Comparison of ENCODE assay signal across 17 cellular contexts in genomic region chr17:46080118-46081017, GRCh38.
A peak's percentile ranks its signal among the peaks of the same experiment; 100 is the strongest.
DNase-seq lines count a peak whose midpoint lies in the region; ATAC-seq and TF ChIP-seq lines count a peak whose summit lies in the region.
"Had no signal": no experiment of that assay in that cellular context is flagged by ENCODE, and none has a peak within 500 bp of the region (broad histone marks: within the 10 kb centered on the region; RNA-seq: fewer than 3 reads in every experiment).

No MANE protein-coding gene starts in this region.

- no peak overlapping the region for H4K91ac ChIP-seq in IMR-90 (ENCODE audit: insufficient read depth, low read depth, low read length)

- TF ChIP-seq RAD21 in IMR-90 (IDR thresholded peaks at IDR 0.05; ENCODE audit: low read length), result no peak

- no peak overlapping the region for H2AFZ ChIP-seq in IMR-90 (replicated peaks; ENCODE audit: low read length, poor library complexity)

- no peak for TF ChIP-seq POLR2A in IMR-90 (IDR thresholded peaks at IDR 0.05; ENCODE audit: low read depth, low read length)

- H3K4me3 ChIP-seq in IMR-90 (ENCODE audit: insufficient read depth, low read depth, low read length), result no peak overlapping the region
- H3K4me3 ChIP-seq: BLaER1 treated with 17β-estradiol and CSF1 and Interleukin-3, amounts not matched to agents 10 nM and 100 nM; GM12878 had no signal

- no peak overlapping the region for H3K4ac ChIP-seq in IMR-90 (ENCODE audit: low read depth, low read length)

- H3K23ac ChIP-seq in IMR-90 (ENCODE audit: low read depth, low read length), result no peak overlapping the region

- H3K27me3 Mint-ChIP-seq in activated T-cell treated with anti-CD3 and anti-CD28 coated beads, Interleukin-2, amount 50 U/mL, for 24 hours, result no peaks in the 10 kb centered on the region
- no peaks in the 10 kb centered on the region for H3K27me3 Mint-ChIP-seq in activated T-cell treated with anti-CD3 and anti-CD28 coated beads, Interleukin-2, amount 50 U/mL, for 72 hours (ENCODE audit: low read depth)
- no peaks in the 10 kb centered on the region for H3K27me3 Mint-ChIP-seq in central memory CD8-positive, alpha-beta T cell
- H3K27me3 Mint-ChIP-seq in stimulated activated memory B cell treated with anti-CD40 and anti-IgM and Interleukin-4, amounts not matched to agents 10 μg/mL and 1 μg/mL and 100 μg/mL, for 72 hours, result no peaks in the 10 kb centered on the region
- H3K27me3 Mint-ChIP-seq: CD4-positive, CD25-positive, alpha-beta regulatory T cell had no signal

- H2AK5ac ChIP-seq in IMR-90 (ENCODE audit: low read depth, low read length), result no peak overlapping the region

- no CpG with 5 or more reads among the region's 6 CpGs for WGBS in IMR-90 (ENCODE audit: extremely low coverage in 2 of 2, insufficient read length in 1 of 2), 2 experiments

- in situ Hi-C loops in IMR-90 (cut with MboI; ENCODE audit: low sequenced_read_pairs), result no loop called here

- H3K14ac ChIP-seq in IMR-90 (replicated peaks; ENCODE audit: low read depth, low read length), result no peak overlapping the region

- no peak overlapping the region for H2AK9ac ChIP-seq in IMR-90 (replicated peaks; ENCODE audit: low read depth, low read length, poor library complexity)

- peaks cover 39% of the 10 kb centered on the region for H4K20me1 ChIP-seq in IMR-90 (ENCODE audit: insufficient read depth, low read length)

- H3K9me3 Mint-ChIP-seq in activated T-cell treated with anti-CD3 and anti-CD28 coated beads, Interleukin-2, amount 50 U/mL, for 24 hours, result no peaks in the 10 kb centered on the region
- H3K9me3 Mint-ChIP-seq in activated T-cell treated with anti-CD3 and anti-CD28 coated beads, Interleukin-2, amount 50 U/mL, for 72 hours, result no peaks in the 10 kb centered on the region
- no peaks in the 10 kb centered on the region for H3K9me3 Mint-ChIP-seq in central memory CD8-positive, alpha-beta T cell
- H3K9me3 Mint-ChIP-seq in stimulated activated memory B cell treated with anti-CD40 and anti-IgM and Interleukin-4, amounts not matched to agents 10 μg/mL and 1 μg/mL and 100 μg/mL, for 72 hours, result no peaks in the 10 kb centered on the region
- H3K9me3 Mint-ChIP-seq: CD4-positive, CD25-positive, alpha-beta regulatory T cell; HFFc6 had no signal

- no peak overlapping the region for H4K8ac ChIP-seq in IMR-90 (ENCODE audit: low read depth in 2 of 2, low read length in 2 of 2)

- no peak overlapping the region for H3K56ac ChIP-seq in IMR-90 (ENCODE audit: extremely low read depth, insufficient read depth, low read length)

- CTCF ChIA-PET in IMR-90 (lab: Yijun Ruan, JAX), result interaction anchor here (0.8 kb wide), 1 partner anchor 11 kb away, joined by 8 read pairs; no protein-coding TSS in a partner anchor

- no peak overlapping the region for H2BK15ac ChIP-seq in IMR-90 (ENCODE audit: low read depth, low read length)

- ATAC-seq in activated T-cell treated with anti-CD3 and anti-CD28 coated beads, Interleukin-2, amount 50 U/mL, for 72 hours (replicated peaks in 1 of 2), result no peak
- ATAC-seq in IMR-90 (ENCODE audit: low read depth), result no peak
- no peak for ATAC-seq in central memory CD8-positive, alpha-beta T cell (replicated peaks; ENCODE audit: extremely low read depth, poor library complexity, severe bottlenecking)
- ATAC-seq in stimulated activated memory B cell treated with anti-CD40 and anti-IgM and Interleukin-4, amounts not matched to agents 10 μg/mL and 1 μg/mL and 100 μg/mL, for 72 hours, result no peak
- ATAC-seq in GM19397 (IDR thresholded peaks at IDR 0.05; ENCODE audit: unreplicated experiment), result no peak
- no peak for ATAC-seq in GM19023 (IDR thresholded peaks at IDR 0.05; ENCODE audit: unreplicated experiment)
- ATAC-seq: GM12878 had no signal

- no peak overlapping the region for H3K18ac ChIP-seq in IMR-90 (ENCODE audit: low read depth, low read length)

- dilution Hi-C loops in IMR-90 (cut with HindIII; ENCODE audit: low sequenced_read_pairs, unreplicated experiment), result no loop called here

- no peak for DNase-seq in activated T-cell treated with anti-CD3 and anti-CD28 coated beads, Interleukin-2, amount 50 U/mL, for 24 hours
- DNase-seq in activated T-cell treated with anti-CD3 and anti-CD28 coated beads, Interleukin-2, amount 50 U/mL, for 72 hours, result no peak
- DNase-seq in IMR-90, result no peak
- DNase-seq in central memory CD8-positive, alpha-beta T cell (ENCODE audit: low spot score in 2 of 2), result no peak
- no peak for DNase-seq in activated CD4-positive, alpha-beta T cell treated with anti-CD3 and anti-CD28 coated beads for 48 hours
- DNase-seq: Calu3; CD4-positive, CD25-positive, alpha-beta regulatory T cell; DMS79; GOT3; H9; HFFc6 had no signal

- H3K9me1 ChIP-seq in IMR-90 (ENCODE audit: insufficient read depth, low read length), result peaks cover 3% of the 10 kb centered on the region

- no peaks in the 10 kb centered on the region for H3K27me3 ChIP-seq in IMR-90 (ENCODE audit: control insufficient read depth, insufficient read depth, low read length)
- H3K27me3 ChIP-seq: BLaER1 treated with 17β-estradiol and CSF1 and Interleukin-3, amounts not matched to agents 10 nM and 100 nM had no signal

- intact Hi-C loops in IMR-90 (cut with micrococcal nuclease), result loop anchor here (5.0 kb wide), 1 partner anchor 47 kb away; no protein-coding TSS in a partner anchor

- no peak overlapping the region for H2BK20ac ChIP-seq in IMR-90 (ENCODE audit: low read depth, low read length)

- no peak overlapping the region for H3K9ac ChIP-seq in IMR-90 (ENCODE audit: low read depth, low read length)
- H3K9ac ChIP-seq: BLaER1 treated with 17β-estradiol and CSF1 and Interleukin-3, amounts not matched to agents 10 nM and 100 nM had no signal

- H3K27ac Mint-ChIP-seq in activated T-cell treated with anti-CD3 and anti-CD28 coated beads, Interleukin-2, amount 50 U/mL, for 24 hours, result peak overlapping the region; percentile 50
- H3K27ac Mint-ChIP-seq in activated T-cell treated with anti-CD3 and anti-CD28 coated beads, Interleukin-2, amount 50 U/mL, for 72 hours, result no peak overlapping the region
- H3K27ac Mint-ChIP-seq in central memory CD8-positive, alpha-beta T cell (ENCODE audit: low read depth), result peak overlapping the region; percentile 44
- H3K27ac Mint-ChIP-seq in stimulated activated memory B cell treated with anti-CD40 and anti-IgM and Interleukin-4, amounts not matched to agents 10 μg/mL and 1 μg/mL and 100 μg/mL, for 72 hours, result peak overlapping the region; percentile 25
- H3K27ac Mint-ChIP-seq: HFFc6 had no signal

- H3K79me1 ChIP-seq in IMR-90 (ENCODE audit: low read depth in 1 of 2, low read length in 2 of 2), result peaks cover 32 to 74% of the 10 kb centered on the region in 2 experiments; a peak in 3 of 4 replicates

- H3K4me3 Mint-ChIP-seq in activated T-cell treated with anti-CD3 and anti-CD28 coated beads, Interleukin-2, amount 50 U/mL, for 24 hours, result no peak overlapping the region
- no peak overlapping the region for H3K4me3 Mint-ChIP-seq in activated T-cell treated with anti-CD3 and anti-CD28 coated beads, Interleukin-2, amount 50 U/mL, for 72 hours
- no peak overlapping the region for H3K4me3 Mint-ChIP-seq in central memory CD8-positive, alpha-beta T cell
- no peak overlapping the region for H3K4me3 Mint-ChIP-seq in stimulated activated memory B cell treated with anti-CD40 and anti-IgM and Interleukin-4, amounts not matched to agents 10 μg/mL and 1 μg/mL and 100 μg/mL, for 72 hours
- H3K4me3 Mint-ChIP-seq: H9, HFFc6 had no signal

- no peaks in the 10 kb centered on the region for H3K9me3 ChIP-seq in IMR-90 (ENCODE audit: control insufficient read depth, insufficient read depth, low read length)
- H3K9me3 ChIP-seq: BLaER1 treated with 17β-estradiol and CSF1 and Interleukin-3, amounts not matched to agents 10 nM and 100 nM had no signal

- POLR2A ChIA-PET in IMR-90 (lab: Charles Lee; ENCODE audit: unreplicated experiment), result no interaction called here

- no TSS peak for BruUV-seq in IMR-90 (replicated peaks; lab: Mats Ljungman, UMichigan)

- 0 out of 2 replicates have a peak, but pooled peaks cover 3% of the 10 kb centered on the region for H3K36me3 ChIP-seq in IMR-90 (ENCODE audit: control insufficient read depth, insufficient read depth, low read length)

- H2BK5ac ChIP-seq in IMR-90 (ENCODE audit: low read depth, low read length, poor library complexity, severe bottlenecking), result peak overlapping the region; percentile 31

- H3K4me1 ChIP-seq in IMR-90 (ENCODE audit: control insufficient read depth, insufficient read depth, low read length), result peaks cover 2% of the 10 kb centered on the region; the same call in 1 of the 2 replicates
- H3K4me1 ChIP-seq: BLaER1 treated with 17β-estradiol and CSF1 and Interleukin-3, amounts not matched to agents 10 nM and 100 nM had no signal

- H3K27ac ChIP-seq in IMR-90 (ENCODE audit: insufficient read depth, low read length), result no peak overlapping the region
- H3K27ac ChIP-seq: 22Rv1; BLaER1 treated with 17β-estradiol and CSF1 and Interleukin-3, amounts not matched to agents 10 nM and 100 nM had no signal

- peaks cover 70% of the 10 kb centered on the region for H3K36me3 Mint-ChIP-seq in activated T-cell treated with anti-CD3 and anti-CD28 coated beads, Interleukin-2, amount 50 U/mL, for 24 hours (ENCODE audit: low read depth)
- peaks cover 2 to 21% of the 10 kb centered on the region in 2 donors for H3K36me3 Mint-ChIP-seq in activated T-cell treated with anti-CD3 and anti-CD28 coated beads, Interleukin-2, amount 50 U/mL, for 72 hours (ENCODE audit: insufficient read depth in 2 of 2)
- H3K36me3 Mint-ChIP-seq in central memory CD8-positive, alpha-beta T cell (ENCODE audit: insufficient read depth), result peaks cover 24% of the 10 kb centered on the region
- H3K36me3 Mint-ChIP-seq in stimulated activated memory B cell treated with anti-CD40 and anti-IgM and Interleukin-4, amounts not matched to agents 10 μg/mL and 1 μg/mL and 100 μg/mL, for 72 hours, result peaks cover 30% of the 10 kb centered on the region

- no peak overlapping the region for H4K5ac ChIP-seq in IMR-90 (ENCODE audit: low read depth, low read length)

- no peak for TF ChIP-seq CTCF in IMR-90 (conservative IDR thresholded peaks at IDR 0.05; ENCODE audit: low read depth, low read length)

- H2BK120ac ChIP-seq in IMR-90 (ENCODE audit: low read depth, low read length), result no peak overlapping the region

- peaks cover 69% of the 10 kb centered on the region for H3K4me1 Mint-ChIP-seq in activated T-cell treated with anti-CD3 and anti-CD28 coated beads, Interleukin-2, amount 50 U/mL, for 24 hours (ENCODE audit: low read depth)
- peaks cover 47% of the 10 kb centered on the region for H3K4me1 Mint-ChIP-seq in activated T-cell treated with anti-CD3 and anti-CD28 coated beads, Interleukin-2, amount 50 U/mL, for 72 hours (ENCODE audit: low read depth)
- peaks cover 69% of the 10 kb centered on the region for H3K4me1 Mint-ChIP-seq in central memory CD8-positive, alpha-beta T cell
- H3K4me1 Mint-ChIP-seq in stimulated activated memory B cell treated with anti-CD40 and anti-IgM and Interleukin-4, amounts not matched to agents 10 μg/mL and 1 μg/mL and 100 μg/mL, for 72 hours, result peaks cover 48% of the 10 kb centered on the region

- no peak overlapping the region for H3K4me2 ChIP-seq in IMR-90 (ENCODE audit: low read depth, low read length)
- H3K4me2 ChIP-seq: BLaER1 treated with 17β-estradiol and CSF1 and Interleukin-3, amounts not matched to agents 10 nM and 100 nM had no signal
